7 cellular contexts compared by ENCODE assay signal in genomic region chr2:29107547-29107946, GRCh38. TPM values are rescaled to one million over a fixed set of nuclear protein-coding genes. Genes with fewer than 3 reads are reported as not detected.
"Had no signal": no experiment of that assay in that cellular context is flagged by ENCODE, and none has a peak within 500 bp of the region (broad histone marks: within the 10 kb centered on the region; RNA-seq: fewer than 3 reads in every experiment).

No MANE protein-coding gene starts in this region.

RNA-seq across cellular contexts. Expression of gene PCARE, which starts 33.2 kb away (rescaled TPM):
- total RNA-seq: esophagus muscularis mucosa; fibroblast of villous mesenchyme; kidney; naive thymus-derived CD4-positive, alpha-beta T cell; pulmonary artery endothelial cell; uterus had no signal
- polyA plus RNA-seq: immature natural killer cell; naive thymus-derived CD4-positive, alpha-beta T cell had no signal
